ENCODE assay signal across 7 cellular contexts in genomic region chr10:33863347-33863746, GRCh38.
"Had no signal": no experiment of that assay in that cellular context is flagged by ENCODE, and none has a peak within 500 bp of the region (broad histone marks: within the 10 kb centered on the region; RNA-seq: fewer than 3 reads in every experiment).

No MANE protein-coding gene starts in this region.

- H3K4me3 Mint-ChIP-seq: HFFc6 had no signal

- H3K4me3 ChIP-seq: GM23248, HAP-1 had no signal

- ATAC-seq: HCT116 had no signal

- H3K36me3 ChIP-seq: HAP-1 had no signal

- DNase-seq: GM23248, GOT3, H7, HFFc6, IMR-90 had no signal

- H3K9me3 ChIP-seq: HAP-1 had no signal

- H3K27ac Mint-ChIP-seq: HFFc6 had no signal

- H3K27ac ChIP-seq: GM23248 had no signal

- H3K9me3 Mint-ChIP-seq: HFFc6 had no signal
